In genomic region chr1:221897312-221897711, GRCh38 we compare ENCODE assay signal across 1 cellular context.
TF ChIP-seq lines count a peak whose summit lies in the region.

No MANE protein-coding gene starts in this region.

TF ChIP-seq in GM23338, 12 proteins besides CTCF, POLR2A, EP300 and RAD21 (continued from another document):
- no peak for TF ChIP-seq ZNF462 (CRISPR knock-in tag; IDR thresholded peaks at IDR 0.05)
- TF ChIP-seq POLR2AphosphoS5 (IDR thresholded peaks at IDR 0.05; ENCODE audit: low read depth) = no peak
- no peak for TF ChIP-seq STAT1 (IDR thresholded peaks at IDR 0.05; ENCODE audit: unreplicated experiment)
- no peak for TF ChIP-seq ETS1 (IDR thresholded peaks at IDR 0.05)
- no peak for TF ChIP-seq REST (IDR thresholded peaks at IDR 0.05; ENCODE audit: unreplicated experiment)
